18 cellular contexts compared by ENCODE assay signal in genomic region chr18:3726241-3726951, GRCh38.
DNase-seq lines count a peak whose midpoint lies in the region; ATAC-seq and TF ChIP-seq lines count a peak whose summit lies in the region.
"Had no signal": no experiment of that assay in that cellular context is flagged by ENCODE, and none has a peak within 500 bp of the region (broad histone marks: within the 10 kb centered on the region; RNA-seq: fewer than 3 reads in every experiment).

No MANE protein-coding gene starts in this region.

- H2AFZ ChIP-seq in OCI-LY1 (ENCODE audit: low read length), result no peak overlapping the region

- no peaks in the 10 kb centered on the region for H3K79me2 ChIP-seq in OCI-LY1 (ENCODE audit: insufficient read depth, low read length)

- H3K9me3 Mint-ChIP-seq in naive B cell, result peaks cover 0 to 4% (median 0%) of the 10 kb centered on the region in 7 donors
- H3K9me3 Mint-ChIP-seq in activated CD8-positive, alpha-beta memory T cell treated with anti-CD3 and anti-CD28 coated beads, Interleukin-2, amount 10 ng/mL, durations not matched to agents 7 days and 5 days (ENCODE audit: low read depth), result no peaks in the 10 kb centered on the region
- no peaks in the 10 kb centered on the region for H3K9me3 Mint-ChIP-seq in T-cell
- H3K9me3 Mint-ChIP-seq: naive thymus-derived CD8-positive, alpha-beta T cell; stimulated activated naive CD8-positive, alpha-beta T cell treated with anti-CD3 and anti-CD28 coated beads, Interleukin-15, amount 100 ng/mL, for 72 hours had no signal

- CTCF ChIA-PET in activated CD8-positive, alpha-beta memory T cell treated with anti-CD3 and anti-CD28 coated beads, Interleukin-2, amount 10 ng/mL, durations not matched to agents 7 days and 5 days (lab: Charles Lee), result no interaction called here
- CTCF ChIA-PET in T-cell (lab: Charles Lee), result interaction anchor here in 1 of 2 donors (0.6 kb wide), 1 partner anchor 79 kb away, joined by 3 read pairs; no protein-coding TSS in a partner anchor

- H3K27ac Mint-ChIP-seq in naive B cell (peak overlapping the region in 4 of 6 donors; percentile 0 to 65 (median 30)), T-cell (no peak overlapping the region)
- H3K27ac Mint-ChIP-seq in activated CD8-positive, alpha-beta memory T cell treated with anti-CD3 and anti-CD28 coated beads, Interleukin-2, amount 10 ng/mL, durations not matched to agents 7 days and 5 days, result no peak overlapping the region
- H3K27ac Mint-ChIP-seq: naive thymus-derived CD8-positive, alpha-beta T cell; stimulated activated naive CD8-positive, alpha-beta T cell treated with anti-CD3 and anti-CD28 coated beads, Interleukin-15, amount 100 ng/mL, for 72 hours had no signal

- H3K36me3 ChIP-seq in OCI-LY1 (ENCODE audit: insufficient read depth, low read length) (no peaks in the 10 kb centered on the region), HAP-1 (replicated peaks) (no peaks in the 10 kb centered on the region)
- H3K36me3 ChIP-seq: BLaER1, right atrium auricular region, WERI-Rb-1 had no signal

- H3K4me3 ChIP-seq in OCI-LY1 (ENCODE audit: low read depth, low read length, poor library complexity, severe bottlenecking) (peak overlapping the region; percentile 32), HAP-1 (no peak overlapping the region)
- H3K4me3 ChIP-seq: BLaER1, right atrium auricular region had no signal

- no peaks in the 10 kb centered on the region for H3K36me3 Mint-ChIP-seq in naive B cell
- no peaks in the 10 kb centered on the region for H3K36me3 Mint-ChIP-seq in activated CD8-positive, alpha-beta memory T cell treated with anti-CD3 and anti-CD28 coated beads, Interleukin-2, amount 10 ng/mL, durations not matched to agents 7 days and 5 days
- no peaks in the 10 kb centered on the region for H3K36me3 Mint-ChIP-seq in T-cell
- H3K36me3 Mint-ChIP-seq: naive thymus-derived CD8-positive, alpha-beta T cell had no signal

- H3K4me1 Mint-ChIP-seq in naive B cell (peaks cover 18 to 22% (median 19%) of the 10 kb centered on the region in 3 donors), T-cell (no peaks in the 10 kb centered on the region)
- no peaks in the 10 kb centered on the region for H3K4me1 Mint-ChIP-seq in activated CD8-positive, alpha-beta memory T cell treated with anti-CD3 and anti-CD28 coated beads, Interleukin-2, amount 10 ng/mL, durations not matched to agents 7 days and 5 days
- H3K4me1 Mint-ChIP-seq: stimulated activated naive CD8-positive, alpha-beta T cell treated with anti-CD3 and anti-CD28 coated beads, Interleukin-15, amount 100 ng/mL, for 72 hours had no signal

- H3K9ac ChIP-seq in OCI-LY1 (ENCODE audit: low read length), result peak overlapping the region; percentile 38; the same call in 1 of the 2 replicates
- H3K9ac ChIP-seq: BLaER1 had no signal

- H3K4me2 ChIP-seq in OCI-LY1 (ENCODE audit: low read length), result peak overlapping the region; percentile 66
- H3K4me2 ChIP-seq: BLaER1 had no signal

- peak overlapping the region; percentile 91 for H3K27ac ChIP-seq in OCI-LY1 (ENCODE audit: low read depth, low read length, poor library complexity, severe bottlenecking)
- H3K27ac ChIP-seq: BLaER1, right atrium auricular region, WERI-Rb-1 had no signal

- POLR2A ChIA-PET in T-cell (lab: Charles Lee), result no interaction called here

- H3K27me3 Mint-ChIP-seq in naive B cell (peaks cover 0 to 8% (median 0%) of the 10 kb centered on the region in 3 donors), T-cell (peaks cover 27 to 35% of the 10 kb centered on the region in 2 donors)
- peaks cover 18% of the 10 kb centered on the region for H3K27me3 Mint-ChIP-seq in activated CD8-positive, alpha-beta memory T cell treated with anti-CD3 and anti-CD28 coated beads, Interleukin-2, amount 10 ng/mL, durations not matched to agents 7 days and 5 days

- H3F3A ChIP-seq in OCI-LY1 (ENCODE audit: insufficient read depth, low read length), result no peaks in the 10 kb centered on the region

- no peak for TF ChIP-seq CTCF in OCI-LY1 (IDR thresholded peaks at IDR 0.05; ENCODE audit: low read length)

- H3K9me2 ChIP-seq in OCI-LY1 (ENCODE audit: low read depth, low read length), result no peaks in the 10 kb centered on the region

- H3K4me1 ChIP-seq in OCI-LY1 (ENCODE audit: insufficient read depth, low read length, severe bottlenecking), result peaks cover 61% of the 10 kb centered on the region
- peaks cover 16% of the 10 kb centered on the region for H3K4me1 ChIP-seq in HAP-1
- H3K4me1 ChIP-seq: BLaER1, right atrium auricular region had no signal

- peak; percentile 82 for ATAC-seq in naive B cell (ENCODE audit: low read depth in 2 of 2)
- ATAC-seq in activated CD8-positive, alpha-beta memory T cell treated with anti-CD3 and anti-CD28 coated beads, Interleukin-2, amount 10 ng/mL, durations not matched to agents 7 days and 5 days, result no peak
- ATAC-seq in T-cell (replicated peaks in 1 of 4), result no peak
- ATAC-seq: naive thymus-derived CD8-positive, alpha-beta T cell; stimulated activated naive CD8-positive, alpha-beta T cell treated with anti-CD3 and anti-CD28 coated beads, Interleukin-15, amount 100 ng/mL, for 72 hours had no signal

- no peaks in the 10 kb centered on the region for H4K20me1 ChIP-seq in OCI-LY1 (ENCODE audit: insufficient read depth, low read length)
- H4K20me1 ChIP-seq: BLaER1 had no signal

- H3K27me3 ChIP-seq in OCI-LY1 (ENCODE audit: insufficient read depth, low read length) (no peaks in the 10 kb centered on the region), HAP-1 (ENCODE audit: low read depth) (no peaks in the 10 kb centered on the region)
- H3K27me3 ChIP-seq: BLaER1, right atrium auricular region had no signal

- DNase-seq in DMS53 treated with DMSO at 0.1 percent for 48 hours (lab: John Stamatoyannopoulos, UW; ENCODE audit: unreplicated experiment), result peak; percentile 99
- DNase-seq in NCI-H2029 (lab: John Stamatoyannopoulos, UW), result peak; percentile 69
- peak; percentile 24 for DNase-seq in naive B cell
- no peak for DNase-seq in AG08395 (ENCODE audit: low spot score)
- DNase-seq in HAP-1 (ENCODE audit: low spot score in 2 of 2), result no peak
- no peak for DNase-seq in activated CD8-positive, alpha-beta memory T cell treated with anti-CD3 and anti-CD28 coated beads, Interleukin-2, amount 10 ng/mL, durations not matched to agents 7 days and 5 days
- DNase-seq in T-cell, result no peak
- DNase-seq: activated naive CD4-positive, alpha-beta T cell treated with anti-CD3 and anti-CD28 coated beads, Interleukin-2, amount 50 U/mL, for 16 hours; GDM1; glutamatergic neuron; kidney glomerular epithelial cell; naive thymus-derived CD8-positive, alpha-beta T cell; NCI-H446; stimulated activated naive CD8-positive, alpha-beta T cell treated with anti-CD3 and anti-CD28 coated beads, Interleukin-15, amount 100 ng/mL, for 72 hours; WERI-Rb-1 had no signal

- in situ Hi-C loops in HAP-1 (cut with MboI; ENCODE audit: low sequenced_read_pairs), result no loop called here

- 0 out of 2 replicates have a peak, but pooled peaks cover 2% of the 10 kb centered on the region for H3K9me3 ChIP-seq in OCI-LY1 (ENCODE audit: low read length)
- no peaks in the 10 kb centered on the region for H3K9me3 ChIP-seq in HAP-1
- H3K9me3 ChIP-seq: BLaER1, right atrium auricular region had no signal

- H3K4me3 Mint-ChIP-seq in naive B cell (peak overlapping the region in 5 of 8 donors; percentile 0 to 12 (median 1)), T-cell (no peak overlapping the region)
- no peak overlapping the region for H3K4me3 Mint-ChIP-seq in activated CD8-positive, alpha-beta memory T cell treated with anti-CD3 and anti-CD28 coated beads, Interleukin-2, amount 10 ng/mL, durations not matched to agents 7 days and 5 days
- H3K4me3 Mint-ChIP-seq: naive thymus-derived CD8-positive, alpha-beta T cell; stimulated activated naive CD8-positive, alpha-beta T cell treated with anti-CD3 and anti-CD28 coated beads, Interleukin-15, amount 100 ng/mL, for 72 hours had no signal

Comparison
In these comparisons a context has a peak if more than half of its experiments do, and no peak if none do; other contexts are left out.
1. DNase-seq: peak in DMS53 treated with DMSO at 0.1 percent for 48 hours (single experiment), NCI-H2029 (single experiment) and naive B cell (single experiment); none in AG08395 (single experiment), HAP-1 (0 of 2), activated CD8-positive, alpha-beta memory T cell treated with anti-CD3 and anti-CD28 coated beads, Interleukin-2, amount 10 ng/mL, durations not matched to agents 7 days and 5 days (single experiment) and T-cell (0 of 34).
2. ATAC-seq: peak in naive B cell (2 of 2); none in activated CD8-positive, alpha-beta memory T cell treated with anti-CD3 and anti-CD28 coated beads, Interleukin-2, amount 10 ng/mL, durations not matched to agents 7 days and 5 days (single experiment) and T-cell (0 of 4).
3. H3K27ac Mint-ChIP-seq: peak in naive B cell (4 of 6); none in activated CD8-positive, alpha-beta memory T cell treated with anti-CD3 and anti-CD28 coated beads, Interleukin-2, amount 10 ng/mL, durations not matched to agents 7 days and 5 days (single experiment) and T-cell (0 of 2).
4. H3K4me3 Mint-ChIP-seq: peak in naive B cell (5 of 8); none in activated CD8-positive, alpha-beta memory T cell treated with anti-CD3 and anti-CD28 coated beads, Interleukin-2, amount 10 ng/mL, durations not matched to agents 7 days and 5 days (single experiment) and T-cell (0 of 3).